ENCODE assay signal across 13 cellular contexts in the genomic region with DNA sequence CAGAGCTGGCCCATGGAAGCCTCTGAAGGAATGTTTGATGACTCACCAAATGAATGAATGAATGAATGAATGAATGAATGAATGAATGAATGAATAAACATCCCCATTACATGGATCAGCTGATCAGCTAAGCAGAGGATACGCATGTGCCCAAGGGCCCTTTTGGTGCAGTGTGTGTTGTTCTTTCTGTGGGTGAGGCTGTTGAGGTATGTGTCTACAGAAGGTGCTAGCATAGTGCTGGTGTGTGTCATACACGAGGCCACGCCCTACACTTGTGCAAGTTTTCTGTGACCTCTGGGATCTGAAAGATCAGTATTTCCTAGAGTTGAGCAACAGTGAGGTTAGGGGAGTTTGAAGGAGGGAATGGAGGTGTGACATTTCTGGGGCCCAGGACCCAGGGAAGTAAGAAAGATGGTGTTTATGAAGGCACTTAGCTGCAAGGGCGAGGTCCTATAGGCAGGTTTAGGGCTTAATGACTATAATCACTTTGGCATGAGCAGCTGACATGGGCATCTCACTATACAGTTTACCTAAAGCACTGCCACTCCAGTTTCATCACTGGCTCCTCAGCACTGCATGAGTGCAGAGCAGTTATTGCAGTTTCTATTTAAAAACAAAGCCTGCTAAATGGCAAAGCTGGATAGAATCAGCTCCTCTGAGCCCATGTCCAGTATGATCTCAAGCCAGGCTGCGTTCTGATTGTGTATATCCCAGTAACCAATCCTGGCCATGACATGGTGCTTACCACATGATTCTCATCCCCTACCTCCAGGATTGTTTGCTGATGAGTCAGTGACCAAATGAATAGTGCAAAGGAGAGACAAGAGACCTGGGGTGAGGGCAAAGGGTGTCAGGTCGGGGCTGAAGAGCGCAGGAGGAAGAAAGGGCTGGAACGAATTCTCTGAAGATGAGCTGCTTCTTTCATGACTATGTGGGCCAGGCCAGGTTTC. TPM values are rescaled to one million over a fixed set of nuclear protein-coding genes. Genes with fewer than 3 reads are reported as not detected.
DNase-seq lines count a peak whose midpoint lies in the region; ATAC-seq, FAIRE-seq and TF ChIP-seq lines count a peak whose summit lies in the region.
"Had no signal": no experiment of that assay in that cellular context is flagged by ENCODE, and none has a peak within 500 bp of the region (broad histone marks: within the 10 kb centered on the region; RNA-seq: fewer than 3 reads in every experiment).

No MANE protein-coding gene starts in this region.

- DNase-seq in AG08395 (ENCODE audit: low spot score) (peak; percentile 21), HPDE6-E6E7 (ENCODE audit: extremely low spot score) (peak; percentile 40), SK-MEL-5 (ENCODE audit: low read depth, low spot score) (peak; percentile 47), kidney glomerular epithelial cell (lab: John Stamatoyannopoulos, UW) (peak; percentile 56), D721Med (ENCODE audit: insufficient read length, low spot score) (no peak), NCI-H187 treated with DMSO at 0.1 percent for 48 hours (lab: John Stamatoyannopoulos, UW) (no peak)
- DNase-seq in CD4-positive, alpha-beta T cell = no peak
- DNase-seq: activated CD4-positive, alpha-beta T cell treated with anti-CD3 and anti-CD28 coated beads, Interleukin-2, amount 10 ng/mL, durations not matched to agents 7 days and 5 days; activated naive CD4-positive, alpha-beta T cell had no signal

- intact Hi-C loops in CD4-positive, alpha-beta T cell (cut with DNase I, micrococcal nuclease) = no loop called here

- H3K4me3 Mint-ChIP-seq in CD4-positive, alpha-beta T cell = no peak overlapping the region
- H3K4me3 Mint-ChIP-seq: activated CD4-positive, alpha-beta T cell treated with anti-CD3 and anti-CD28 coated beads, Interleukin-2, amount 10 ng/mL, durations not matched to agents 7 days and 5 days had no signal

- FAIRE-seq in D721Med (lab: Jason Lieb, UNC) = no peak
- FAIRE-seq: colon had no signal

- in situ Hi-C loops in SK-MEL-5 (cut with HindIII; ENCODE audit: low pct_unique_long_range_greater_than_20kb, low sequenced_read_pairs) = no loop called here

- H3K27ac ChIP-seq in CD4-positive, alpha-beta T cell (ENCODE audit: low read depth, low read length) = no peak overlapping the region
- H3K27ac ChIP-seq: BLaER1, SK-N-MC had no signal

- POLR2A ChIA-PET in CD4-positive, alpha-beta T cell (lab: Charles Lee) = no interaction called here

- H3K27me3 Mint-ChIP-seq in CD4-positive, alpha-beta T cell = peaks cover 10% of the 10 kb centered on the region

- H3K9me3 Mint-ChIP-seq in CD4-positive, alpha-beta T cell = no peaks in the 10 kb centered on the region
- H3K9me3 Mint-ChIP-seq: activated CD4-positive, alpha-beta T cell treated with anti-CD3 and anti-CD28 coated beads, Interleukin-2, amount 10 ng/mL, durations not matched to agents 7 days and 5 days had no signal

- no peak overlapping the region for H3K27ac Mint-ChIP-seq in CD4-positive, alpha-beta T cell
- H3K27ac Mint-ChIP-seq: activated CD4-positive, alpha-beta T cell treated with anti-CD3 and anti-CD28 coated beads, Interleukin-2, amount 10 ng/mL, durations not matched to agents 7 days and 5 days had no signal

- no peaks in the 10 kb centered on the region for H3K9me3 ChIP-seq in CD4-positive, alpha-beta T cell (ENCODE audit: control insufficient read depth, low read length)
- H3K9me3 ChIP-seq: BLaER1 had no signal

- CTCF ChIA-PET in CD4-positive, alpha-beta T cell (lab: Charles Lee) = no interaction called here

- no peaks in the 10 kb centered on the region for H3K27me3 ChIP-seq in CD4-positive, alpha-beta T cell (ENCODE audit: control insufficient read depth, insufficient read depth, low read length)
- H3K27me3 ChIP-seq: BLaER1 had no signal

- no peaks in the 10 kb centered on the region for H3K4me1 Mint-ChIP-seq in CD4-positive, alpha-beta T cell (ENCODE audit: low read depth)
- H3K4me1 Mint-ChIP-seq: activated CD4-positive, alpha-beta T cell treated with anti-CD3 and anti-CD28 coated beads, Interleukin-2, amount 10 ng/mL, durations not matched to agents 7 days and 5 days had no signal

- H3K36me3 Mint-ChIP-seq in CD4-positive, alpha-beta T cell (ENCODE audit: low read depth) = no peaks in the 10 kb centered on the region

- TF ChIP-seq CTCF in D721Med (IDR thresholded peaks at IDR 0.05; ENCODE audit: insufficient read depth, missing control alignments) = no peak
- TF ChIP-seq CTCF in CD4-positive, alpha-beta T cell (IDR thresholded peaks at IDR 0.05) = no peak

- ATAC-seq in GM18858 (IDR thresholded peaks at IDR 0.05; ENCODE audit: unreplicated experiment) = no peak
- ATAC-seq in CD4-positive, alpha-beta T cell (ENCODE audit: poor library complexity) = no peak

RNA-seq across cellular contexts. Expression of a gene that starts 36.4 kb away (rescaled TPM):
- total RNA-seq in SK-MEL-5 (2014; rRNA removed; shearing (Covaris generic)) = 1.6 and 2.1 TPM in 2 replicates
- 3.3 and 4.6 TPM in 2 replicates for polyA plus RNA-seq in SK-MEL-5 (2015; cell fraction: cytosol; rRNA removed)
- 8.8 and 9.0 TPM in 2 replicates for polyA plus RNA-seq in SK-MEL-5 (2015; cell fraction: nucleus; rRNA removed)
- not detected for total RNA-seq in CD4-positive, alpha-beta T cell

Comparison
In these comparisons a context has a peak if more than half of its experiments do, and no peak if none do; other contexts are left out.
1. DNase-seq: peak in AG08395 (single experiment), HPDE6-E6E7 (single experiment), SK-MEL-5 (single experiment) and kidney glomerular epithelial cell (single experiment); none in D721Med (single experiment), NCI-H187 treated with DMSO at 0.1 percent for 48 hours (single experiment) and CD4-positive, alpha-beta T cell (0 of 10).